1 cellular context compared by ENCODE assay signal in the genomic region with DNA sequence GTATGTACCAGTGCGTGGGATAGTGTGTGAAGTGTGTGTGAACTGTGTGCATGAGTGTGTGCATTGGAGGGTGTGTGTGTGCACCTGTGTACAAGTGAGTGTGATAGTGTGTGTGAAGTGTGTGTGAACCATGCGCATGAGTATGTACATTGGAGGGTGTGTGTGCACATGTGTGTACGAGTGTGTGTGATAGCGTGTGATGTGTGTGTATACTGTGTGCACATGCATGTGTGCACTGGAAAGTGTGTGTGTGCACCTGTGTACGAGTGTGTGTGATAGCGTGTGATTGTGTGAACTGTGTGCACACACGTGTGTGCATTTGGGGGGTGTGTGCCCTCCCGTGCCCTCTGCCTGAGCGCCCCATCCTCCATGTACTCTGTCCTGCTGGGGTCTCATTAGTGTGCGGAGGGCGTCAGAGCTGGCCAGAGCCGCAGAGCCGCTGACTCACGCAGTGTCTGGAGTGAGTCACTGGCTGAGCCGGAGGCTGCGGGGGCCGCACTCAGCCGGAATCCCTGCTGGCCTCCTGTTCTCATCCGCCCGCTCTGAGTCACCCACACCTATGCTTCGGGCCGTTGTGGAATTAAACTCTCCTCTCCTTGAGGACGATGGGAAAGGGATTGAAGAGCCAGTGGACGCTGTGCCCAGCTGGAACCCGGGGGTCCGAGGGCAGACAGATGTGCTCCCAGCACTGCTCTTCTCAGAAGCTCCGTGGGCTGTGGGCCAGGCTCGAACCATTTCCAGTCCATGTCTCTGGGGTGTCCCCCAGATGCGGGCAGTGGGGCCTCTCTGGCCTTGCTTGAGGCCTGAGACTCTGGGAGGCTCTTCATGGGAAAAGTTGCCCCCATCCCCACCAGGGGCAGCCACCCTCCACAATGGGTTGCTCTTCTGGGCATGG.
A peak's percentile ranks its signal among the peaks of the same experiment; 100 is the strongest.
TF ChIP-seq lines count a peak whose summit lies in the region.

No MANE protein-coding gene starts in this region.

TF ChIP-seq in K562, 482 proteins besides CTCF, POLR2A, EP300 and RAD21 (continued from another document and continues in another):
- TF ChIP-seq, protein P1, sequence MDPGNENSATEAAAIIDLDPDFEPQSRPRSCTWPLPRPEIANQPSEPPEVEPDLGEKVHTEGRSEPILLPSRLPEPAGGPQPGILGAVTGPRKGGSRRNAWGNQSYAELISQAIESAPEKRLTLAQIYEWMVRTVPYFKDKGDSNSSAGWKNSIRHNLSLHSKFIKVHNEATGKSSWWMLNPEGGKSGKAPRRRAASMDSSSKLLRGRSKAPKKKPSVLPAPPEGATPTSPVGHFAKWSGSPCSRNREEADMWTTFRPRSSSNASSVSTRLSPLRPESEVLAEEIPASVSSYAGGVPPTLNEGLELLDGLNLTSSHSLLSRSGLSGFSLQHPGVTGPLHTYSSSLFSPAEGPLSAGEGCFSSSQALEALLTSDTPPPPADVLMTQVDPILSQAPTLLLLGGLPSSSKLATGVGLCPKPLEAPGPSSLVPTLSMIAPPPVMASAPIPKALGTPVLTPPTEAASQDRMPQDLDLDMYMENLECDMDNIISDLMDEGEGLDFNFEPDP (CRISPR knock-in tag; IDR thresholded peaks at IDR 0.05), result no peak
- TF ChIP-seq DIDO1 (tag; IDR thresholded peaks at IDR 0.05; ENCODE audit: low read depth) (no peak), NFIX (CRISPR knock-in tag; IDR thresholded peaks at IDR 0.05; ENCODE audit: low read depth) (no peak), ZNF551 (CRISPR knock-in tag; IDR thresholded peaks at IDR 0.05) (no peak), C11orf30 (IDR thresholded peaks at IDR 0.05; ENCODE audit: low read depth) (peak; percentile 88), HCFC1 (IDR thresholded peaks at IDR 0.05; ENCODE audit: low read depth, low read length) (no peak), ZNF282 (CRISPR knock-in tag; IDR thresholded peaks at IDR 0.05) (no peak), ZNF785 (CRISPR knock-in tag; IDR thresholded peaks at IDR 0.05) (no peak), PHB (CRISPR knock-in tag; IDR thresholded peaks at IDR 0.05) (no peak), TCF3 (CRISPR knock-in tag; IDR thresholded peaks at IDR 0.05) (peak; percentile 58; the same call in 1 of the 2 replicates), CHD4 (IDR thresholded peaks at IDR 0.05; ENCODE audit: insufficient read depth, insufficient replicate concordance, low read depth, low read length, poor library complexity, severe bottlenecking) (no peak), ZNF263 (CRISPR knock-in tag; IDR thresholded peaks at IDR 0.05; ENCODE audit: borderline replicate concordance) (no peak), ZFX (CRISPR knock-in tag; IDR thresholded peaks at IDR 0.05) (peak; percentile 57), SRSF3 (IDR thresholded peaks at IDR 0.05; ENCODE audit: insufficient read depth, low read length) (no peak), LCOR (CRISPR knock-in tag; IDR thresholded peaks at IDR 0.05) (no peak), TSC22D4 (tag; IDR thresholded peaks at IDR 0.05) (no peak), ILK (tag; IDR thresholded peaks at IDR 0.05; ENCODE audit: borderline replicate concordance, low read depth) (no peak), HDGF (IDR thresholded peaks at IDR 0.05) (peak; percentile 87; the same call in 1 of the 2 replicates), MAFF (IDR thresholded peaks at IDR 0.05; ENCODE audit: low read length) (no peak), ZNF507 (tag; conservative IDR thresholded peaks at IDR 0.05) (no peak), SRSF1 (IDR thresholded peaks at IDR 0.05; ENCODE audit: low read depth, low read length) (no peak), ZNF224 (CRISPR knock-in tag; IDR thresholded peaks at IDR 0.05) (no peak), GTF2A2 (tag; IDR thresholded peaks at IDR 0.05) (no peak), BACH1 (tag; IDR thresholded peaks at IDR 0.05) (no peak), MBD2 (IDR thresholded peaks at IDR 0.05; ENCODE audit: borderline replicate concordance, low read depth) (peak; percentile 54; the same call in 1 of the 2 replicates), IFI16 (CRISPR knock-in tag; IDR thresholded peaks at IDR 0.05) (no peak)
- TF ChIP-seq, protein P2, sequence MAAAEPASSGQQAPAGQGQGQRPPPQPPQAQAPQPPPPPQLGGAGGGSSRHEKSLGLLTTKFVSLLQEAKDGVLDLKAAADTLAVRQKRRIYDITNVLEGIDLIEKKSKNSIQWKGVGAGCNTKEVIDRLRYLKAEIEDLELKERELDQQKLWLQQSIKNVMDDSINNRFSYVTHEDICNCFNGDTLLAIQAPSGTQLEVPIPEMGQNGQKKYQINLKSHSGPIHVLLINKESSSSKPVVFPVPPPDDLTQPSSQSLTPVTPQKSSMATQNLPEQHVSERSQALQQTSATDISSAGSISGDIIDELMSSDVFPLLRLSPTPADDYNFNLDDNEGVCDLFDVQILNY (CRISPR knock-in tag; IDR thresholded peaks at IDR 0.05), result no peak
- TF ChIP-seq, protein P3, sequence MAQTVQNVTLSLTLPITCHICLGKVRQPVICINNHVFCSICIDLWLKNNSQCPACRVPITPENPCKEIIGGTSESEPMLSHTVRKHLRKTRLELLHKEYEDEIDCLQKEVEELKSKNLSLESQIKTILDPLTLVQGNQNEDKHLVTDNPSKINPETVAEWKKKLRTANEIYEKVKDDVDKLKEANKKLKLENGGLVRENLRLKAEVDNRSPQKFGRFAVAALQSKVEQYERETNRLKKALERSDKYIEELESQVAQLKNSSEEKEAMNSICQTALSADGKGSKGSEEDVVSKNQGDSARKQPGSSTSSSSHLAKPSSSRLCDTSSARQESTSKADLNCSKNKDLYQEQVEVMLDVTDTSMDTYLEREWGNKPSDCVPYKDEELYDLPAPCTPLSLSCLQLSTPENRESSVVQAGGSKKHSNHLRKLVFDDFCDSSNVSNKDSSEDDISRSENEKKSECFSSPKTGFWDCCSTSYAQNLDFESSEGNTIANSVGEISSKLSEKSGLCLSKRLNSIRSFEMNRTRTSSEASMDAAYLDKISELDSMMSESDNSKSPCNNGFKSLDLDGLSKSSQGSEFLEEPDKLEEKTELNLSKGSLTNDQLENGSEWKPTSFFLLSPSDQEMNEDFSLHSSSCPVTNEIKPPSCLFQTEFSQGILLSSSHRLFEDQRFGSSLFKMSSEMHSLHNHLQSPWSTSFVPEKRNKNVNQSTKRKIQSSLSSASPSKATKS (CRISPR knock-in tag; IDR thresholded peaks at IDR 0.05), result no peak
- TF ChIP-seq, protein P4, sequence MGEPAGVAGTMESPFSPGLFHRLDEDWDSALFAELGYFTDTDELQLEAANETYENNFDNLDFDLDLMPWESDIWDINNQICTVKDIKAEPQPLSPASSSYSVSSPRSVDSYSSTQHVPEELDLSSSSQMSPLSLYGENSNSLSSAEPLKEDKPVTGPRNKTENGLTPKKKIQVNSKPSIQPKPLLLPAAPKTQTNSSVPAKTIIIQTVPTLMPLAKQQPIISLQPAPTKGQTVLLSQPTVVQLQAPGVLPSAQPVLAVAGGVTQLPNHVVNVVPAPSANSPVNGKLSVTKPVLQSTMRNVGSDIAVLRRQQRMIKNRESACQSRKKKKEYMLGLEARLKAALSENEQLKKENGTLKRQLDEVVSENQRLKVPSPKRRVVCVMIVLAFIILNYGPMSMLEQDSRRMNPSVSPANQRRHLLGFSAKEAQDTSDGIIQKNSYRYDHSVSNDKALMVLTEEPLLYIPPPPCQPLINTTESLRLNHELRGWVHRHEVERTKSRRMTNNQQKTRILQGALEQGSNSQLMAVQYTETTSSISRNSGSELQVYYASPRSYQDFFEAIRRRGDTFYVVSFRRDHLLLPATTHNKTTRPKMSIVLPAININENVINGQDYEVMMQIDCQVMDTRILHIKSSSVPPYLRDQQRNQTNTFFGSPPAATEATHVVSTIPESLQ (CRISPR knock-in tag; IDR thresholded peaks at IDR 0.05), result peak; percentile 83; the same call in 1 of the 2 replicates
- TF ChIP-seq, protein P5, sequence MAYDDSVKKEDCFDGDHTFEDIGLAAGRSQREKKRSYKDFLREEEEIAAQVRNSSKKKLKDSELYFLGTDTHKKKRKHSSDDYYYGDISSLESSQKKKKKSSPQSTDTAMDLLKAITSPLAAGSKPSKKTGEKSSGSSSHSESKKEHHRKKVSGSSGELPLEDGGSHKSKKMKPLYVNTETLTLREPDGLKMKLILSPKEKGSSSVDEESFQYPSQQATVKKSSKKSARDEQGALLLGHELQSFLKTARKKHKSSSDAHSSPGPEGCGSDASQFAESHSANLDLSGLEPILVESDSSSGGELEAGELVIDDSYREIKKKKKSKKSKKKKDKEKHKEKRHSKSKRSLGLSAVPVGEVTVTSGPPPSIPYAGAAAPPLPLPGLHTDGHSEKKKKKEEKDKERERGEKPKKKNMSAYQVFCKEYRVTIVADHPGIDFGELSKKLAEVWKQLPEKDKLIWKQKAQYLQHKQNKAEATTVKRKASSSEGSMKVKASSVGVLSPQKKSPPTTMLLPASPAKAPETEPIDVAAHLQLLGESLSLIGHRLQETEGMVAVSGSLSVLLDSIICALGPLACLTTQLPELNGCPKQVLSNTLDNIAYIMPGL (CRISPR knock-in tag; IDR thresholded peaks at IDR 0.05), result no peak
- TF ChIP-seq, protein P6, sequence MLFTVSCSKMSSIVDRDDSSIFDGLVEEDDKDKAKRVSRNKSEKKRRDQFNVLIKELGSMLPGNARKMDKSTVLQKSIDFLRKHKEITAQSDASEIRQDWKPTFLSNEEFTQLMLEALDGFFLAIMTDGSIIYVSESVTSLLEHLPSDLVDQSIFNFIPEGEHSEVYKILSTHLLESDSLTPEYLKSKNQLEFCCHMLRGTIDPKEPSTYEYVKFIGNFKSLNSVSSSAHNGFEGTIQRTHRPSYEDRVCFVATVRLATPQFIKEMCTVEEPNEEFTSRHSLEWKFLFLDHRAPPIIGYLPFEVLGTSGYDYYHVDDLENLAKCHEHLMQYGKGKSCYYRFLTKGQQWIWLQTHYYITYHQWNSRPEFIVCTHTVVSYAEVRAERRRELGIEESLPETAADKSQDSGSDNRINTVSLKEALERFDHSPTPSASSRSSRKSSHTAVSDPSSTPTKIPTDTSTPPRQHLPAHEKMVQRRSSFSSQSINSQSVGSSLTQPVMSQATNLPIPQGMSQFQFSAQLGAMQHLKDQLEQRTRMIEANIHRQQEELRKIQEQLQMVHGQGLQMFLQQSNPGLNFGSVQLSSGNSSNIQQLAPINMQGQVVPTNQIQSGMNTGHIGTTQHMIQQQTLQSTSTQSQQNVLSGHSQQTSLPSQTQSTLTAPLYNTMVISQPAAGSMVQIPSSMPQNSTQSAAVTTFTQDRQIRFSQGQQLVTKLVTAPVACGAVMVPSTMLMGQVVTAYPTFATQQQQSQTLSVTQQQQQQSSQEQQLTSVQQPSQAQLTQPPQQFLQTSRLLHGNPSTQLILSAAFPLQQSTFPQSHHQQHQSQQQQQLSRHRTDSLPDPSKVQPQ (CRISPR knock-in tag; IDR thresholded peaks at IDR 0.05; ENCODE audit: borderline replicate concordance), result no peak
- TF ChIP-seq, protein P7, sequence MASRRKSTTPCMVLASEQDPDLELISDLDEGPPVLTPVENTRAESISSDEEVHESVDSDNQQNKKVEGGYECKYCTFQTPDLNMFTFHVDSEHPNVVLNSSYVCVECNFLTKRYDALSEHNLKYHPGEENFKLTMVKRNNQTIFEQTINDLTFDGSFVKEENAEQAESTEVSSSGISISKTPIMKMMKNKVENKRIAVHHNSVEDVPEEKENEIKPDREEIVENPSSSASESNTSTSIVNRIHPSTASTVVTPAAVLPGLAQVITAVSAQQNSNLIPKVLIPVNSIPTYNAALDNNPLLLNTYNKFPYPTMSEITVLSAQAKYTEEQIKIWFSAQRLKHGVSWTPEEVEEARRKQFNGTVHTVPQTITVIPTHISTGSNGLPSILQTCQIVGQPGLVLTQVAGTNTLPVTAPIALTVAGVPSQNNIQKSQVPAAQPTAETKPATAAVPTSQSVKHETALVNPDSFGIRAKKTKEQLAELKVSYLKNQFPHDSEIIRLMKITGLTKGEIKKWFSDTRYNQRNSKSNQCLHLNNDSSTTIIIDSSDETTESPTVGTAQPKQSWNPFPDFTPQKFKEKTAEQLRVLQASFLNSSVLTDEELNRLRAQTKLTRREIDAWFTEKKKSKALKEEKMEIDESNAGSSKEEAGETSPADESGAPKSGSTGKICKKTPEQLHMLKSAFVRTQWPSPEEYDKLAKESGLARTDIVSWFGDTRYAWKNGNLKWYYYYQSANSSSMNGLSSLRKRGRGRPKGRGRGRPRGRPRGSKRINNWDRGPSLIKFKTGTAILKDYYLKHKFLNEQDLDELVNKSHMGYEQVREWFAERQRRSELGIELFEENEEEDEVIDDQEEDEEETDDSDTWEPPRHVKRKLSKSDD (conservative IDR thresholded peaks at IDR 0.05; ENCODE audit: low read length), result no peak
